In the genomic region with DNA sequence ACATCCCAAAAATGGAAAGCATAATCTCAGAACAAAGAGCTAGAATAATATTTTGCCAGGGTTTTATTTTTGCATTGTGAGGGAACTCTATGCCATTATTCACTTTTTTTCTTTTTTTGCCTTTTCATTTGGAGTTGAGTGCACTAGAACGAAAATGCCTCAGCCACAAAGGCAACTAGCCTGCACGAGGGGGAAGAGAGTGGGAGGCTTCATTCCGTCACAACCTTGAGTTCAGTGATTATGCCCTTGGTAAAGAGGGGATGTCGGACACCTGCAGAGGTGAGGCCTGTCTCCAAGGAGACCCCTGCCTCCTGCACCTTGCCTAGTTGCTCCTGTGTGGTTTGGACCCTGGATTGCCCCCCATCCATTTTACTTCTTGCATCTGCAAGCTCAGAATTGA, we compare ENCODE assay signal across 26 cellular contexts.
DNase-seq lines count a peak whose midpoint lies in the region; FAIRE-seq and TF ChIP-seq lines count a peak whose summit lies in the region.
"Had no signal": no experiment of that assay in that cellular context is flagged by ENCODE, and none has a peak within 500 bp of the region (broad histone marks: within the 10 kb centered on the region; RNA-seq: fewer than 3 reads in every experiment).

No MANE protein-coding gene starts in this region.

- FAIRE-seq in bronchial epithelial cell (lab: Jason Lieb, UNC), result peak; percentile 23
- FAIRE-seq: A204.1, GM12878, GM12892, GM18507 had no signal

- peaks cover 2% of the 10 kb centered on the region for H3K27me3 ChIP-seq in bronchial epithelial cell (ENCODE audit: control insufficient read depth, insufficient read depth, low read length)
- H3K27me3 ChIP-seq in neural progenitor cell, result no peaks in the 10 kb centered on the region
- H3K27me3 ChIP-seq: BE2C, BLaER1 had no signal

- DNase-seq in bronchial epithelial cell (ENCODE audit: low read depth) (no peak), neural progenitor cell (ENCODE audit: low spot score) (no peak), pons (ENCODE audit: low spot score) (no peak), NCI-H510A (lab: John Stamatoyannopoulos, UW) (no peak), HCEC 1CT (no peak)
- DNase-seq: 8988T; ACHN; BE2C; C1 segment of cervical spinal cord; CD4-positive, alpha-beta memory T cell; CD4-positive, CD25-positive, alpha-beta regulatory T cell; CD8-positive, alpha-beta memory T cell; COR-L47; DMS 273 treated with DMSO at 0.1 percent for 48 hours; DMS153; DMS53; DMS79; DND-41; EL; GDM1 had no signal

- H3K27ac ChIP-seq in neural progenitor cell, result no peak overlapping the region
- H3K27ac ChIP-seq: BLaER1 had no signal

- H3K4me1 ChIP-seq in neural progenitor cell, result no peaks in the 10 kb centered on the region
- H3K4me1 ChIP-seq: BE2C, BLaER1 had no signal

- H3K9me3 ChIP-seq in neural progenitor cell (ENCODE audit: low read depth), result no peaks in the 10 kb centered on the region
- H3K9me3 ChIP-seq: BE2C had no signal

- peak overlapping the region; percentile 40 for H3K27ac Mint-ChIP-seq in neural progenitor cell
- H3K27ac Mint-ChIP-seq: CD14-positive monocyte; CD4-positive, alpha-beta memory T cell; CD4-positive, CD25-positive, alpha-beta regulatory T cell; CD8-positive, alpha-beta memory T cell had no signal

- H3K36me3 Mint-ChIP-seq in neural progenitor cell, result no peaks in the 10 kb centered on the region
- H3K36me3 Mint-ChIP-seq: CD14-positive monocyte; CD4-positive, alpha-beta memory T cell; CD4-positive, CD25-positive, alpha-beta regulatory T cell; CD8-positive, alpha-beta memory T cell had no signal

- TF ChIP-seq CTCF in bronchial epithelial cell (IDR thresholded peaks at IDR 0.05; ENCODE audit: insufficient read depth, low read length, severe bottlenecking) (no peak), neural progenitor cell (IDR thresholded peaks at IDR 0.05) (no peak)

- no peak overlapping the region for H2AFZ ChIP-seq in neural progenitor cell (replicated peaks)

- H3K4me3 Mint-ChIP-seq in neural progenitor cell, result no peak overlapping the region
- H3K4me3 Mint-ChIP-seq: CD14-positive monocyte; CD4-positive, alpha-beta memory T cell; CD4-positive, CD25-positive, alpha-beta regulatory T cell had no signal

- peaks cover 4% of the 10 kb centered on the region for H3K27me3 Mint-ChIP-seq in neural progenitor cell (ENCODE audit: insufficient read depth, low read depth)
- H3K27me3 Mint-ChIP-seq: CD4-positive, CD25-positive, alpha-beta regulatory T cell had no signal

- no peaks in the 10 kb centered on the region for H3F3A ChIP-seq in neural progenitor cell (ENCODE audit: low read depth)

- H4K20me1 ChIP-seq in neural progenitor cell (ENCODE audit: low read depth), result no peaks in the 10 kb centered on the region
- H4K20me1 ChIP-seq: BLaER1 had no signal

- H3K79me2 ChIP-seq in neural progenitor cell (ENCODE audit: low read depth), result no peaks in the 10 kb centered on the region

- no peak overlapping the region for H3K9ac ChIP-seq in neural progenitor cell
- H3K9ac ChIP-seq: BLaER1 had no signal

- H3K36me3 ChIP-seq in bronchial epithelial cell (ENCODE audit: control insufficient read depth, insufficient read depth, low read length) (no peaks in the 10 kb centered on the region), neural progenitor cell (no peaks in the 10 kb centered on the region)
- H3K36me3 ChIP-seq: BE2C, BLaER1 had no signal

- H3K4me3 ChIP-seq in bronchial epithelial cell (ENCODE audit: low read depth, low read length) (no peak overlapping the region), neural progenitor cell (no peak overlapping the region)
- H3K4me3 ChIP-seq: BLaER1, GM12878 had no signal

- no peak overlapping the region for H3K4me2 ChIP-seq in neural progenitor cell
- H3K4me2 ChIP-seq: BLaER1 had no signal

- peaks cover 1% of the 10 kb centered on the region for H3K4me1 Mint-ChIP-seq in neural progenitor cell
- H3K4me1 Mint-ChIP-seq: CD14-positive monocyte; CD4-positive, alpha-beta memory T cell; CD4-positive, CD25-positive, alpha-beta regulatory T cell; CD8-positive, alpha-beta memory T cell had no signal

- no peaks in the 10 kb centered on the region for H3K9me3 Mint-ChIP-seq in neural progenitor cell
